Comparison of ENCODE assay signal across 12 cellular contexts in the genomic region with DNA sequence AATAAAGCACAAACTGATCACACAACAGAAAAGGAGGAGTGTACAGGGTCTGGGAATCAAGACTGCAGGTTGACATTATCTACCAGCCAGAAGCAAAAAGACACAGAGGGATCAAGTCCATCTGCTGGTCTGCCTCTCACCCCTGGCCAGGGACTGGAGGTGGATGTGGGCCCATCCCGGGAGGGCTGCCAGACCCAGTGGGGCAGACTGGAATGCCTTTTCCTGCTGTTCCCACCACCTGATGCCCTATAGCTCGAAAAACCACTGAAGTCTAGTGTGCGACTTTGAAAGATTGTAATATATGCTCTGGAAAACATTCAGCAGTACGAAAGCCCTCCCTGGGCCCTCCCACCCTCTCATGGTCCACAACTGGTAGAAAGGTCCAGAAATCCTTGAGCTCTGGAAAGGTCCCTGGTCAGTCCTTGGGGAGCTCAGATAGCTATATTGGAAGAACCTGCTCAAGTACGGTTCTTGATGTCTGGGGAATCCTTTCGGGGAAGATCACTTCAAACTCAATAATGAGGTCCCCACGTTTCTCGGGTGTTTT. TPM values are rescaled to one million over a fixed set of nuclear protein-coding genes. Genes with fewer than 3 reads are reported as not detected.
DNase-seq lines count a peak whose midpoint lies in the region; ATAC-seq and TF ChIP-seq lines count a peak whose summit lies in the region.
"Had no signal": no experiment of that assay in that cellular context is flagged by ENCODE, and none has a peak within 500 bp of the region (broad histone marks: within the 10 kb centered on the region; RNA-seq: fewer than 3 reads in every experiment).

No MANE protein-coding gene starts in this region.

- H3K4me1 ChIP-seq in gastroesophageal sphincter (peaks cover 0 to 56% (median 30%) of the 10 kb centered on the region in 3 donors), skeletal muscle satellite cell (ENCODE audit: control insufficient read depth, insufficient read depth, low read length) (peaks cover 38% of the 10 kb centered on the region)

- H3K9me3 Mint-ChIP-seq in activated T-helper 2 cell treated with anti-CD3 and anti-CD28 coated beads, Interferon-gamma antibody, Interleukin-2, Interleukin-4, amounts not matched to agents 10 μg/mL and 5 μg/mL and 100 μg/mL, durations not matched to agents 14 hours and 24 hours and 36 hours: no peaks in the 10 kb centered on the region

- no peak for TF ChIP-seq POLR2A in gastroesophageal sphincter (IDR thresholded peaks at IDR 0.05)

- TF ChIP-seq CTCF in HFF-Myc (IDR thresholded peaks at IDR 0.05; ENCODE audit: low read depth, low read length, missing control alignments) (no peak), gastroesophageal sphincter (IDR thresholded peaks at IDR 0.05) (no peak), GM20000 (IDR thresholded peaks at IDR 0.05; ENCODE audit: extremely low read depth, missing control alignments) (no peak)

- intact Hi-C loops in activated T-helper 2 cell treated with anti-CD3 and anti-CD28 coated beads, Interferon-gamma antibody, Interleukin-2, Interleukin-4, amounts not matched to agents 10 μg/mL and 5 μg/mL and 100 μg/mL, durations not matched to agents 14 hours and 24 hours and 36 hours (cut with micrococcal nuclease): loop anchor here (10.0 kb wide), 1 partner anchor 1351 kb away; no protein-coding TSS in a partner anchor

- peak overlapping the region; percentile 87 for H3K4me3 ChIP-seq in HFF-Myc (replicated peaks; ENCODE audit: low read depth, low read length)
- peak overlapping the region in 1 of 2 donors; percentile 94 for H3K4me3 ChIP-seq in gastroesophageal sphincter
- H3K4me3 ChIP-seq in skeletal muscle satellite cell (ENCODE audit: low read length): peak overlapping the region; percentile 100

- ATAC-seq in gastroesophageal sphincter: no peak
- no peak for ATAC-seq in GM18520 (IDR thresholded peaks at IDR 0.05; ENCODE audit: unreplicated experiment)

- H3K4me1 Mint-ChIP-seq in activated T-helper 2 cell treated with anti-CD3 and anti-CD28 coated beads, Interferon-gamma antibody, Interleukin-2, Interleukin-4, amounts not matched to agents 10 μg/mL and 5 μg/mL and 100 μg/mL, durations not matched to agents 14 hours and 24 hours and 36 hours (ENCODE audit: low read depth): peaks cover 47% of the 10 kb centered on the region

- peak overlapping the region in 3 of 4 donors; percentile 48 to 99 (median 55) for H3K27ac ChIP-seq in gastroesophageal sphincter
- H3K27ac ChIP-seq: HL-60 had no signal

- peak overlapping the region; percentile 97 for H3K4me2 ChIP-seq in skeletal muscle satellite cell (ENCODE audit: low read length)

- 45% methylated on average over 4 of the region's 8 CpGs; no CpG with 5 or more reads in 1 of the 2 donors for WGBS in gastroesophageal sphincter (ENCODE audit: low coverage in 1 of 2), 2 donors

- no peak for TF ChIP-seq EP300 in gastroesophageal sphincter (IDR thresholded peaks at IDR 0.05)

- H3K36me3 ChIP-seq in gastroesophageal sphincter (peaks cover 0 to 41% of the 10 kb centered on the region in 2 donors), skeletal muscle satellite cell (ENCODE audit: insufficient read depth, low read length) (peaks cover 35% of the 10 kb centered on the region)

- H3K27me3 Mint-ChIP-seq in activated T-helper 2 cell treated with anti-CD3 and anti-CD28 coated beads, Interferon-gamma antibody, Interleukin-2, Interleukin-4, amounts not matched to agents 10 μg/mL and 5 μg/mL and 100 μg/mL, durations not matched to agents 14 hours and 24 hours and 36 hours (ENCODE audit: low read depth): no peaks in the 10 kb centered on the region

- DNase-seq in HFF-Myc (ENCODE audit: extremely low read depth, low read depth): no peak
- no peak for DNase-seq in activated T-helper 2 cell treated with anti-CD3 and anti-CD28 coated beads, Interferon-gamma antibody, Interleukin-2, Interleukin-4, amounts not matched to agents 10 μg/mL and 5 μg/mL and 100 μg/mL, durations not matched to agents 14 hours and 24 hours and 36 hours (ENCODE audit: low spot score)
- DNase-seq in NCI-H2171 treated with DMSO at 0.1 percent for 48 hours (lab: John Stamatoyannopoulos, UW): no peak
- no peak for DNase-seq in AML-193 (lab: John Stamatoyannopoulos, UW)
- no peak for DNase-seq in GM20000 (ENCODE audit: low spot score)
- DNase-seq: amniotic stem cell, Right ventricle myocardium superior had no signal

- no peaks in the 10 kb centered on the region for H3K27me3 ChIP-seq in gastroesophageal sphincter
- H3K27me3 ChIP-seq in skeletal muscle satellite cell (ENCODE audit: control insufficient read depth, insufficient read depth, low read length): no peaks in the 10 kb centered on the region
- H3K27me3 ChIP-seq: neutrophil had no signal

- peak overlapping the region; percentile 100 for H3K9ac ChIP-seq in skeletal muscle satellite cell (ENCODE audit: low read depth, low read length)

- no peaks in the 10 kb centered on the region for H3K9me3 ChIP-seq in gastroesophageal sphincter
- H3K9me3 ChIP-seq in skeletal muscle satellite cell (replicated peaks; ENCODE audit: low read length): no peaks in the 10 kb centered on the region
- H3K9me3 ChIP-seq: neutrophil had no signal

- H3K27ac Mint-ChIP-seq in activated T-helper 2 cell treated with anti-CD3 and anti-CD28 coated beads, Interferon-gamma antibody, Interleukin-2, Interleukin-4, amounts not matched to agents 10 μg/mL and 5 μg/mL and 100 μg/mL, durations not matched to agents 14 hours and 24 hours and 36 hours: peak overlapping the region; percentile 25

- peak overlapping the region; percentile 82 for H3K4me3 Mint-ChIP-seq in activated T-helper 2 cell treated with anti-CD3 and anti-CD28 coated beads, Interferon-gamma antibody, Interleukin-2, Interleukin-4, amounts not matched to agents 10 μg/mL and 5 μg/mL and 100 μg/mL, durations not matched to agents 14 hours and 24 hours and 36 hours (ENCODE audit: low read depth)

- peaks cover 45% of the 10 kb centered on the region for H3K36me3 Mint-ChIP-seq in activated T-helper 2 cell treated with anti-CD3 and anti-CD28 coated beads, Interferon-gamma antibody, Interleukin-2, Interleukin-4, amounts not matched to agents 10 μg/mL and 5 μg/mL and 100 μg/mL, durations not matched to agents 14 hours and 24 hours and 36 hours (ENCODE audit: low read depth)

RNA-seq across cellular contexts. Expression of gene DNAJB1, which starts 2.6 kb away (rescaled TPM):
- 113 TPM in 2 replicates for total RNA-seq in activated T-helper 2 cell treated with anti-CD3 and anti-CD28 coated beads, Interferon-gamma antibody, Interleukin-2, Interleukin-4, amounts not matched to agents 10 μg/mL and 5 μg/mL and 100 μg/mL, durations not matched to agents 14 hours and 24 hours and 36 hours
- total RNA-seq in gastroesophageal sphincter: 10 to 100 TPM; 59.3 to 72.8 (median 68.2) TPM
- total RNA-seq in skeletal muscle satellite cell (2012; rRNA removed): 74.3 and 74.9 TPM in 2 replicates

RNA-seq across cellular contexts. Expression of gene TECR, which starts 13.8 kb away (rescaled TPM):
- 128 and 134 TPM in 2 replicates for total RNA-seq in activated T-helper 2 cell treated with anti-CD3 and anti-CD28 coated beads, Interferon-gamma antibody, Interleukin-2, Interleukin-4, amounts not matched to agents 10 μg/mL and 5 μg/mL and 100 μg/mL, durations not matched to agents 14 hours and 24 hours and 36 hours
- 10 to 100 TPM; 21.3 to 27.2 (median 24.3) TPM for total RNA-seq in gastroesophageal sphincter
- 21.0 and 33.6 TPM in 2 replicates for total RNA-seq in skeletal muscle satellite cell (2012; rRNA removed)

RNA-seq across cellular contexts. Expression of gene GIPC1, which starts 19.6 kb away (rescaled TPM):
- total RNA-seq in activated T-helper 2 cell treated with anti-CD3 and anti-CD28 coated beads, Interferon-gamma antibody, Interleukin-2, Interleukin-4, amounts not matched to agents 10 μg/mL and 5 μg/mL and 100 μg/mL, durations not matched to agents 14 hours and 24 hours and 36 hours: 39.2 and 40.1 TPM in 2 replicates
- total RNA-seq in gastroesophageal sphincter: 100 to 1,000 TPM in 1 of 4 donors, 10 to 100 TPM in 3; 63.8 to 115 (median 78.3) TPM
- 133 and 141 TPM in 2 replicates for total RNA-seq in skeletal muscle satellite cell (2012; rRNA removed)

RNA-seq across cellular contexts. Expression of gene PTGER1, which starts 40.4 kb away (rescaled TPM):
- 1.1 and 1.6 TPM in 2 replicates for total RNA-seq in activated T-helper 2 cell treated with anti-CD3 and anti-CD28 coated beads, Interferon-gamma antibody, Interleukin-2, Interleukin-4, amounts not matched to agents 10 μg/mL and 5 μg/mL and 100 μg/mL, durations not matched to agents 14 hours and 24 hours and 36 hours
- 1 to 10 TPM in 2 of 4 donors, under 1 TPM in 2; 0.23 to 4.6 (median 1.3) TPM for total RNA-seq in gastroesophageal sphincter
- total RNA-seq in skeletal muscle satellite cell (2012; rRNA removed): 2.8 and 4.1 TPM in 2 replicates
- total RNA-seq: Right ventricle myocardium superior had no signal

RNA-seq across cellular contexts. Expression of gene NDUFB7, which starts 56.3 kb away (rescaled TPM):
- total RNA-seq in activated T-helper 2 cell treated with anti-CD3 and anti-CD28 coated beads, Interferon-gamma antibody, Interleukin-2, Interleukin-4, amounts not matched to agents 10 μg/mL and 5 μg/mL and 100 μg/mL, durations not matched to agents 14 hours and 24 hours and 36 hours: 129 and 136 TPM in 2 replicates
- 100 to 1,000 TPM; 251 to 393 (median 330) TPM for total RNA-seq in gastroesophageal sphincter
- 292 and 323 TPM in 2 replicates for total RNA-seq in skeletal muscle satellite cell (2012; rRNA removed)
